Comparison of ENCODE assay signal across 19 cellular contexts in the genomic region with DNA sequence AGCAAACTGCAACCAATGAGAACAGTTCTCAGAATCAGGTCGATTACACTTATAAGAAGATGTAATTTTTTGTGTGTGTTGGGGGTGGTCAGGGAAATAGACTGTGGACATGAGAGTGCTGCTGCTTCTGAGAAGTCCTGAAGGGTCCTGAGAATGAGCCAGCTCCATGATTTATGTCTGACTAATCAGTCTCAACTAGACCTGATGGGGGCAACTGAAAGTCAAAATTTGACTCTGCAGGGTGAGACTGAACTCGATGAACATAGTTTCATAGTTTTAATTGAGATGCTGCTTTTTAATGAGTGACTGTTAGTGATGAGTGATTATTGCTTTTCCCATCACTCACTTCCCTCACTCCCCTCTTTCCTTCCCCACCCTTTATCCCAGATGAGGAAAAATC. TPM values are rescaled to one million over a fixed set of nuclear protein-coding genes. Genes with fewer than 3 reads are reported as not detected.
DNase-seq lines count a peak whose midpoint lies in the region; ATAC-seq, FAIRE-seq and TF ChIP-seq lines count a peak whose summit lies in the region.
"Had no signal": no experiment of that assay in that cellular context is flagged by ENCODE, and none has a peak within 500 bp of the region (broad histone marks: within the 10 kb centered on the region; RNA-seq: fewer than 3 reads in every experiment).

No MANE protein-coding gene starts in this region.

- no peak for TF ChIP-seq CTCF in activated CD8-positive, alpha-beta T cell treated with anti-CD3 and anti-CD28 coated beads for 36 hours (IDR thresholded peaks at IDR 0.05)
- TF ChIP-seq CTCF in fibroblast of mammary gland (conservative IDR thresholded peaks at IDR 0.05; ENCODE audit: control insufficient read depth, insufficient read depth, low read depth, low read length) (no peak), Caco-2 (IDR thresholded peaks at IDR 0.05; ENCODE audit: insufficient read depth in 1 of 2, low read depth in 1 of 2, low read length in 1 of 2, severe bottlenecking in 1 of 2, unreplicated experiment in 1 of 2) (no peak)

- no peaks in the 10 kb centered on the region for H3K36me3 ChIP-seq in Caco-2 (ENCODE audit: control insufficient read depth, insufficient read depth, low read length)

- H3K27ac Mint-ChIP-seq in activated naive CD4-positive, alpha-beta T cell treated with anti-CD3 and anti-CD28 coated beads, Interleukin-2, amount 50 U/mL, for 24 hours, result peak overlapping the region; percentile 79
- H3K27ac Mint-ChIP-seq in activated CD8-positive, alpha-beta T cell treated with anti-CD3 and anti-CD28 coated beads for 36 hours, result peak overlapping the region; percentile 81
- H3K27ac Mint-ChIP-seq in Caco-2 (ENCODE audit: unreplicated experiment), result no peak overlapping the region

- H3K36me3 Mint-ChIP-seq in activated naive CD4-positive, alpha-beta T cell treated with anti-CD3 and anti-CD28 coated beads, Interleukin-2, amount 50 U/mL, for 24 hours, result no peaks in the 10 kb centered on the region
- H3K36me3 Mint-ChIP-seq in activated CD8-positive, alpha-beta T cell treated with anti-CD3 and anti-CD28 coated beads for 36 hours (ENCODE audit: low read depth), result no peaks in the 10 kb centered on the region
- H3K36me3 Mint-ChIP-seq in Caco-2 (ENCODE audit: insufficient read depth, unreplicated experiment), result no peaks in the 10 kb centered on the region

- H3K9me3 Mint-ChIP-seq in activated naive CD4-positive, alpha-beta T cell treated with anti-CD3 and anti-CD28 coated beads, Interleukin-2, amount 50 U/mL, for 24 hours, result no peaks in the 10 kb centered on the region
- no peaks in the 10 kb centered on the region for H3K9me3 Mint-ChIP-seq in activated CD8-positive, alpha-beta T cell treated with anti-CD3 and anti-CD28 coated beads for 36 hours
- H3K9me3 Mint-ChIP-seq in Caco-2 (ENCODE audit: unreplicated experiment), result no peaks in the 10 kb centered on the region
- H3K9me3 Mint-ChIP-seq: neural crest cell had no signal

- H3K4me3 ChIP-seq in fibroblast of mammary gland (ENCODE audit: control insufficient read depth, low read depth, low read length) (no peak overlapping the region), Caco-2 (ENCODE audit: low read depth, low read length) (no peak overlapping the region)
- H3K4me3 ChIP-seq: GM23248, psoas muscle, skin epidermis had no signal

- POLR2A ChIA-PET in activated CD8-positive, alpha-beta T cell treated with anti-CD3 and anti-CD28 coated beads for 36 hours (lab: Charles Lee), result interaction anchor here (0.8 to 30.9 kb wide), 5 partner anchors 10 to 70 kb away, joined by 3 to 787 read pairs (median 6); a partner anchor contains a TSS
- POLR2A ChIA-PET in Caco-2 (lab: Charles Lee), result interaction anchor here (0.6 kb wide), 1 partner anchor 1078 kb away, joined by 6 read pairs; no protein-coding TSS in a partner anchor

- BruUV-seq in Caco-2 (replicated peaks; lab: Mats Ljungman, UMichigan), result no TSS peak

- DNase-seq in activated naive CD4-positive, alpha-beta T cell treated with anti-CD3 and anti-CD28 coated beads, Interleukin-2, amount 50 U/mL, for 16 hours, result no peak
- DNase-seq in activated CD8-positive, alpha-beta T cell treated with anti-CD3 and anti-CD28 coated beads for 36 hours, result peak; percentile 59
- DNase-seq in fibroblast of mammary gland (ENCODE audit: low read depth) (peak; percentile 9), Caco-2 (no peak), DMS 273 (lab: John Stamatoyannopoulos, UW; ENCODE audit: unreplicated experiment) (no peak), urothelium cell line (ENCODE audit: low spot score) (no peak), HuH-7.5 (ENCODE audit: low spot score) (no peak)
- DNase-seq: activated gamma-delta T cell, KBM-7, left colon, MV-4-11, NCI-H526 treated with DMSO at 0.1 percent for 48 hours, psoas muscle, substantia nigra had no signal

- peaks cover 29% of the 10 kb centered on the region for H3K4me1 ChIP-seq in Caco-2
- H3K4me1 ChIP-seq: psoas muscle had no signal

- intact Hi-C loops in activated CD8-positive, alpha-beta T cell treated with anti-CD3 and anti-CD28 coated beads for 36 hours (cut with micrococcal nuclease), result no loop called here
- intact Hi-C loops in Caco-2 (cut with micrococcal nuclease; ENCODE audit: unreplicated experiment), result no loop called here

- no peaks in the 10 kb centered on the region for H3K27me3 Mint-ChIP-seq in activated naive CD4-positive, alpha-beta T cell treated with anti-CD3 and anti-CD28 coated beads, Interleukin-2, amount 50 U/mL, for 24 hours
- H3K27me3 Mint-ChIP-seq in activated CD8-positive, alpha-beta T cell treated with anti-CD3 and anti-CD28 coated beads for 36 hours, result no peaks in the 10 kb centered on the region
- no peaks in the 10 kb centered on the region for H3K27me3 Mint-ChIP-seq in Caco-2 (ENCODE audit: insufficient read depth, unreplicated experiment)

- H3K27me3 ChIP-seq in Caco-2 (replicated peaks; ENCODE audit: control insufficient read depth, insufficient read depth, low read length), result no peaks in the 10 kb centered on the region

- H3K9me3 ChIP-seq in Caco-2, result no peaks in the 10 kb centered on the region
- H3K9me3 ChIP-seq: psoas muscle had no signal

- H3K4me1 Mint-ChIP-seq in activated naive CD4-positive, alpha-beta T cell treated with anti-CD3 and anti-CD28 coated beads, Interleukin-2, amount 50 U/mL, for 24 hours, result peaks cover 92% of the 10 kb centered on the region
- peaks cover 94% of the 10 kb centered on the region for H3K4me1 Mint-ChIP-seq in activated CD8-positive, alpha-beta T cell treated with anti-CD3 and anti-CD28 coated beads for 36 hours (ENCODE audit: low read depth)
- peaks cover 5% of the 10 kb centered on the region for H3K4me1 Mint-ChIP-seq in Caco-2 (ENCODE audit: low read depth, unreplicated experiment)
- H3K4me1 Mint-ChIP-seq: neural crest cell had no signal

- no peak for FAIRE-seq in urothelium cell line (lab: Jason Lieb, UNC)

- CTCF ChIA-PET in activated CD8-positive, alpha-beta T cell treated with anti-CD3 and anti-CD28 coated beads for 36 hours (lab: Charles Lee), result interaction anchor here (0.8 to 13.7 kb wide), 4 partner anchors 9 to 47 kb away, joined by 3 to 336 read pairs (median 6); a partner anchor contains a TSS
- CTCF ChIA-PET in Caco-2 (lab: Charles Lee), result no interaction called here

- peak overlapping the region; percentile 37 for H3K4me3 Mint-ChIP-seq in activated naive CD4-positive, alpha-beta T cell treated with anti-CD3 and anti-CD28 coated beads, Interleukin-2, amount 50 U/mL, for 24 hours
- no peak overlapping the region for H3K4me3 Mint-ChIP-seq in activated CD8-positive, alpha-beta T cell treated with anti-CD3 and anti-CD28 coated beads for 36 hours
- H3K4me3 Mint-ChIP-seq in Caco-2 (ENCODE audit: unreplicated experiment), result no peak overlapping the region
- H3K4me3 Mint-ChIP-seq: neural crest cell had no signal

- peak; percentile 35 for ATAC-seq in activated CD8-positive, alpha-beta T cell treated with anti-CD3 and anti-CD28 coated beads for 36 hours
- ATAC-seq: left colon, psoas muscle had no signal

RNA-seq across cellular contexts. Expression of a gene that starts 37.3 kb away (rescaled TPM):
- total RNA-seq in activated CD8-positive, alpha-beta T cell treated with anti-CD3 and anti-CD28 coated beads for 36 hours, result 10 to 100 TPM; 87.8 to 92.5 TPM
- total RNA-seq in Caco-2 (2022), result 126 and 132 TPM in 2 replicates

RNA-seq across cellular contexts. Expression of a gene that starts 45.1 kb away (rescaled TPM):
- total RNA-seq in activated CD8-positive, alpha-beta T cell treated with anti-CD3 and anti-CD28 coated beads for 36 hours, result 100 to 1,000 TPM; 297 to 302 TPM
- total RNA-seq in Caco-2 (2022), result not detected in 2 replicates
- total RNA-seq: GM23248 had no signal

RNA-seq across cellular contexts. Expression of a gene that starts 54.6 kb away (rescaled TPM):
- not detected for total RNA-seq in activated CD8-positive, alpha-beta T cell treated with anti-CD3 and anti-CD28 coated beads for 36 hours
- not detected in 2 replicates for total RNA-seq in Caco-2 (2022)
- total RNA-seq: activated CD8-positive, alpha-beta memory T cell treated with anti-CD3 and anti-CD28 coated beads for 36 hours; GM23248 had no signal

Comparison
In these comparisons a context has a peak if more than half of its experiments do, and no peak if none do; other contexts are left out.
1. DNase-seq: peak in activated CD8-positive, alpha-beta T cell treated with anti-CD3 and anti-CD28 coated beads for 36 hours (single experiment) and fibroblast of mammary gland (single experiment); none in activated naive CD4-positive, alpha-beta T cell treated with anti-CD3 and anti-CD28 coated beads, Interleukin-2, amount 50 U/mL, for 16 hours (single experiment), Caco-2 (0 of 2), DMS 273 (single experiment), urothelium cell line (single experiment) and HuH-7.5 (single experiment).
2. RNA of a gene that starts 45.1 kb away (total RNA-seq): 297 to 302 TPM in activated CD8-positive, alpha-beta T cell treated with anti-CD3 and anti-CD28 coated beads for 36 hours; not detected in Caco-2; every median in the first group is over 100 times any median in the second.